ENCODE assay signal across 1 cellular context in the genomic region with DNA sequence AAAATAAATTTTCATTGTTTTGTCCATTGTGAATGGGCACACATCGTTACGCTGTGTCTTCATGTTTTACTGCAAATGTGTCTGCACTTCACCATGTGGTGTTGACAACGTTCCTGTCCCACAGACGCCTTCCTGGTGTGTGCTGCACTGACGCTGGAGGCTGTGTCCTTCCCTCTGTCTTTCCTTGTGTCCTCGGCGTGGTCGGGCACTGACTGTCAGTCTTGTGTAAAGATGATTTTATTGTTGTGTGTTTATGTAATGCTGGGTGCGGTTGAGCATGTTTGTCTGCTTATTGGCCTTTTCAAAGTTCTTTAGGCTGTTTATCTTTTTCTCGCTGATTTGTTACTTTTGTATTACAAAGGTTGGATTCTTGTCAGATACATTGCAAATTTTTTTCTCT.
TF ChIP-seq lines count a peak whose summit lies in the region.

No MANE protein-coding gene starts in this region.

TF ChIP-seq in HepG2, 621 proteins besides CTCF, POLR2A, EP300 and RAD21:
- TF ChIP-seq RBM22 (optimal IDR thresholded peaks at IDR 0.05; ENCODE audit: low read length) = peak; percentile 26
- TF ChIP-seq ZNF329 (CRISPR knock-in tag; IDR thresholded peaks at IDR 0.05; ENCODE audit: low read depth) = no peak
